In the genomic region with DNA sequence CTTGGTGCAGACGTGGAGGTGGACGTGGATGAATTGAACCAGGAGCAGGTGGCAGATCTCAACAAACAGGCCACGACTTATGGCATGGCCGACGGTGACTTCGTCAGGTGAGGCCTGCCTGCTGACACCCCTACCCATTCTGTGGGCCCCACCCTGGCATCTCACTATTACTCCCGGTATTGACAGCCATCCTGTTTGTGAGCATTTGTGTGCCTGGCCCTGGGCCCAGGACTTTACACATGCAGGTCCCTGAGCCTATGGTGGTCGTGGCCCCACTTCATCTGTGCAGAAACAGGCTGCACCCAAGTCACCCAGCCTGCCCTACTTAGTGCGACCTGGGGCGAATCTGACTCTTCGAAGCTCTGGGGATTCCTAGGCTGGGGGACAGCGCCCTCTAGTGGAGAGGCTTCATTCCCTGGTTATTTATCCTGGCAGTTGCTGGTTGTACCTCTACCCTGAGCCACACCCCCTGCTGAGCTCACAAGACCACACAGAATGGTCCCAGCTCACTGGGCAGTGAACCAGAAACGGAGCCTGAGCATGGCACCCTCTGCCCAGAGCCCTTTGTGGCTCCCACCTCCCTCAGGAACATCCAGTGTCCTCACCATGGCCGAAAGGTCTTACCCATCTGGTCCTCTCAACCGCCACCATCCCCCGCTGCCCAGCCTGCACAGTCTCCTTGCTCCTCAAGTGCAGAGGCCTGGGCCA, we compare ENCODE assay signal across 8 cellular contexts. TPM values are rescaled to one million over a fixed set of nuclear protein-coding genes. Genes with fewer than 3 reads are reported as not detected.
DNase-seq lines count a peak whose midpoint lies in the region; ATAC-seq and TF ChIP-seq lines count a peak whose summit lies in the region.

No MANE protein-coding gene starts in this region.

- H2AFZ ChIP-seq in GM23338, result no peak overlapping the region

- H3K4me1 ChIP-seq in GM23338 (ENCODE audit: insufficient read depth), result no peaks in the 10 kb centered on the region

- POLR2A ChIA-PET in BJ (lab: Charles Lee), result no interaction called here

- H3K36me3 Mint-ChIP-seq in GM23338 (ENCODE audit: low read depth), result peaks cover 77% of the 10 kb centered on the region
- H3K36me3 Mint-ChIP-seq in central memory CD8-positive, alpha-beta T cell (ENCODE audit: insufficient read depth), result peaks cover 48% of the 10 kb centered on the region

- H3K9me2 ChIP-seq in GM23338 (ENCODE audit: insufficient read depth), result no peaks in the 10 kb centered on the region

- no peak overlapping the region for H3K4me2 ChIP-seq in GM23338

- H3K4me3 Mint-ChIP-seq in GM23338, result no peak overlapping the region
- H3K4me3 Mint-ChIP-seq in central memory CD8-positive, alpha-beta T cell, result peak overlapping the region; percentile 25

- H3K4me1 Mint-ChIP-seq in GM23338, result peaks cover 6% of the 10 kb centered on the region
- peaks cover 17% of the 10 kb centered on the region for H3K4me1 Mint-ChIP-seq in central memory CD8-positive, alpha-beta T cell

- 0 out of 2 replicates have a peak overlapping the region, but pooled peaks have one; percentile 76 for H3K27ac ChIP-seq in GM23338 (ENCODE audit: low read depth)

- H3F3A ChIP-seq in GM23338 (replicated peaks; ENCODE audit: low read depth), result no peaks in the 10 kb centered on the region

- CTCF ChIA-PET in BJ (lab: Yijun Ruan, JAX), result interaction anchor here (0.5 to 3.8 kb wide), 29 partner anchors 9 to 292 kb away, joined by 3 to 28 read pairs (median 4); a partner anchor contains a TSS

- 0 out of 2 replicates have a peak, but pooled peaks cover 4% of the 10 kb centered on the region for H3K79me2 ChIP-seq in GM23338 (replicated peaks; ENCODE audit: insufficient read depth)

- H3K27ac Mint-ChIP-seq in GM23338, result 0 out of 2 replicates have a peak overlapping the region, but pooled peaks have one; percentile 8
- peak overlapping the region; percentile 79 for H3K27ac Mint-ChIP-seq in central memory CD8-positive, alpha-beta T cell (ENCODE audit: low read depth)

- H3K27me3 ChIP-seq in BJ (ENCODE audit: control insufficient read depth, insufficient read depth, low read length), result no peaks in the 10 kb centered on the region
- H3K27me3 ChIP-seq in GM23338 (ENCODE audit: insufficient read depth), result no peaks in the 10 kb centered on the region

- no peak overlapping the region for H3K4me3 ChIP-seq in BJ (ENCODE audit: low read depth, low read length)
- no peak overlapping the region for H3K4me3 ChIP-seq in GM23338

- H3K36me3 ChIP-seq in BJ (ENCODE audit: control insufficient read depth, insufficient read depth, low read length), result peaks cover 56% of the 10 kb centered on the region
- peaks cover 24% of the 10 kb centered on the region for H3K36me3 ChIP-seq in GM23338 (ENCODE audit: insufficient read depth)

- peaks cover 17% of the 10 kb centered on the region; the same call in 1 of the 2 replicates for H4K20me1 ChIP-seq in GM23338 (replicated peaks; ENCODE audit: insufficient read depth)

- H3K9me3 Mint-ChIP-seq in GM23338, result no peaks in the 10 kb centered on the region
- no peaks in the 10 kb centered on the region for H3K9me3 Mint-ChIP-seq in central memory CD8-positive, alpha-beta T cell

- peaks cover 17% of the 10 kb centered on the region for H3K27me3 Mint-ChIP-seq in GM23338 (ENCODE audit: insufficient read depth, low read depth, poor library complexity)
- H3K27me3 Mint-ChIP-seq in central memory CD8-positive, alpha-beta T cell, result no peaks in the 10 kb centered on the region

- TF ChIP-seq CTCF in BJ (IDR thresholded peaks at IDR 0.05; ENCODE audit: insufficient read depth, low read depth, low read length) (peak; percentile 86), GM23338 (conservative IDR thresholded peaks at IDR 0.05; ENCODE audit: low read depth in 2 of 2) (peak; percentile 87 to 93)

- ATAC-seq in GM23338, result peak; percentile 97
- peak; percentile 91 for ATAC-seq in central memory CD8-positive, alpha-beta T cell (replicated peaks; ENCODE audit: extremely low read depth, poor library complexity, severe bottlenecking)

- DNase-seq in BJ (ENCODE audit: low read depth), result no peak
- peak; percentile 96 for DNase-seq in GM23338 (ENCODE audit: low spot score)
- DNase-seq in NCI-H345 treated with DMSO at 0.1 percent for 48 hours (lab: John Stamatoyannopoulos, UW; ENCODE audit: unreplicated experiment), result peak; percentile 2
- DNase-seq in activated CD4-positive, alpha-beta T cell treated with anti-CD3 and anti-CD28 coated beads for 4 hours, result peak; percentile 78 to 86
- peak; percentile 81 to 90 for DNase-seq in central memory CD8-positive, alpha-beta T cell (ENCODE audit: low spot score in 2 of 2)
- DNase-seq in left kidney (ENCODE audit: low read depth, low spot score), result peak; percentile 77
- peak; percentile 72 to 77 for DNase-seq in stimulated activated CD4-positive, alpha-beta T cell treated with anti-CD3 and anti-CD28 coated beads, Interleukin-4, amount 100 ng/mL, for 4 hours
- DNase-seq in GOT3 (lab: John Stamatoyannopoulos, UW), result no peak

TF ChIP-seq in GM23338, 12 proteins besides CTCF, POLR2A, EP300 and RAD21:
- TF ChIP-seq EZH2phosphoT487 (IDR thresholded peaks at IDR 0.05; ENCODE audit: unreplicated experiment), result no peak

RNA-seq across cellular contexts. Expression of a gene that starts 16.9 kb away (rescaled TPM):
- polyA plus RNA-seq in BJ (2011; rRNA removed) (0.09 TPM in 1 of 2 replicates, not detected in the other), GM23338 (2016; fragmentation: Nextera tagmentation; extraction: Ambion mirVana) (16.5 and 18.6 TPM in 2 replicates)
- polyA minus RNA-seq in BJ (2011; rRNA and poly(A)+ RNA removed), result 0.14 TPM in 1 of 2 replicates, not detected in the other
- total RNA-seq in GM23338 (2014; rRNA removed; shearing (Covaris generic)), result 10.3 and 13.4 TPM in 2 replicates

RNA-seq across cellular contexts. Expression of a gene that starts 19.6 kb away (rescaled TPM):
- polyA plus RNA-seq in BJ (2011; rRNA removed) (17.0 and 25.0 TPM in 2 replicates), GM23338 (2016; fragmentation: Nextera tagmentation; extraction: Ambion mirVana) (90.5 and 91.6 TPM in 2 replicates)
- polyA minus RNA-seq in BJ (2011; rRNA and poly(A)+ RNA removed), result 10.7 and 13.8 TPM in 2 replicates
- total RNA-seq in GM23338 (2014; rRNA removed; shearing (Covaris generic)), result 49.6 and 52.6 TPM in 2 replicates

RNA-seq across cellular contexts. Expression of a gene that starts 20.6 kb away (rescaled TPM):
- polyA plus RNA-seq in BJ (2011; rRNA removed) (13.6 and 15.9 TPM in 2 replicates), GM23338 (2016; fragmentation: Nextera tagmentation; extraction: Ambion mirVana) (26.5 and 27.1 TPM in 2 replicates)
- 11.3 and 11.9 TPM in 2 replicates for polyA minus RNA-seq in BJ (2011; rRNA and poly(A)+ RNA removed)
- total RNA-seq in GM23338 (2014; rRNA removed; shearing (Covaris generic)), result 78.7 and 92.3 TPM in 2 replicates

RNA-seq across cellular contexts. Expression of a gene that starts 33.6 kb away (rescaled TPM):
- polyA plus RNA-seq in BJ (2011; rRNA removed) (10.8 and 16.1 TPM in 2 replicates), GM23338 (2016; fragmentation: Nextera tagmentation; extraction: Ambion mirVana) (6.9 and 7.8 TPM in 2 replicates)
- polyA minus RNA-seq in BJ (2011; rRNA and poly(A)+ RNA removed), result 7.5 and 10.5 TPM in 2 replicates
- total RNA-seq in GM23338 (2014; rRNA removed; shearing (Covaris generic)), result 33.3 and 47.2 TPM in 2 replicates

RNA-seq across cellular contexts. Expression of a gene that starts 58.1 kb away (rescaled TPM):
- polyA plus RNA-seq in BJ (2011; rRNA removed) (6.7 and 11.6 TPM in 2 replicates), GM23338 (2016; fragmentation: Nextera tagmentation; extraction: Ambion mirVana) (7.4 and 7.9 TPM in 2 replicates)
- 8.8 and 10.3 TPM in 2 replicates for polyA minus RNA-seq in BJ (2011; rRNA and poly(A)+ RNA removed)
- total RNA-seq in GM23338 (2014; rRNA removed; shearing (Covaris generic)), result 11.1 and 13.1 TPM in 2 replicates

Comparison
In these comparisons a context has a peak if more than half of its experiments do, and no peak if none do; other contexts are left out.
1. DNase-seq: peak in GM23338 (single experiment), NCI-H345 treated with DMSO at 0.1 percent for 48 hours (single experiment), activated CD4-positive, alpha-beta T cell treated with anti-CD3 and anti-CD28 coated beads for 4 hours (2 of 2), central memory CD8-positive, alpha-beta T cell (2 of 2), left kidney (single experiment) and stimulated activated CD4-positive, alpha-beta T cell treated with anti-CD3 and anti-CD28 coated beads, Interleukin-4, amount 100 ng/mL, for 4 hours (2 of 2); none in BJ (single experiment) and GOT3 (single experiment).
2. RNA of a gene that starts 16.9 kb away (polyA plus RNA-seq): 16.5 to 18.6 TPM in GM23338; 0.09 TPM in BJ; every median in the first group is over 10 times any median in the second.